ENCODE assay signal across 10 cellular contexts in genomic region chr6:149896491-149896890, GRCh38. TPM values are rescaled to one million over a fixed set of nuclear protein-coding genes. Genes with fewer than 3 reads are reported as not detected.
A peak's percentile ranks its signal among the peaks of the same experiment; 100 is the strongest.
DNase-seq lines count a peak whose midpoint lies in the region; ATAC-seq and TF ChIP-seq lines count a peak whose summit lies in the region.
"Had no signal": no experiment of that assay in that cellular context is flagged by ENCODE, and none has a peak within 500 bp of the region (broad histone marks: within the 10 kb centered on the region; RNA-seq: fewer than 3 reads in every experiment).

No MANE protein-coding gene starts in this region.

- H3K4me2 ChIP-seq in Loucy (ENCODE audit: low read depth, low read length, poor library complexity, severe bottlenecking) = peak overlapping the region; percentile 63

- intact Hi-C loops in naive thymus-derived CD4-positive, alpha-beta T cell (cut with micrococcal nuclease) = loop anchor here in 1 of 2 donors (1.0 kb wide), 1 partner anchor 27 kb away; the partner anchor contains the start of gene RAET1G

- H3K4me3 ChIP-seq in AG10803 (ENCODE audit: low read length) = peak overlapping the region; percentile 64
- no peak overlapping the region for H3K4me3 ChIP-seq in Loucy (ENCODE audit: low read length, poor library complexity, severe bottlenecking)
- H3K4me3 ChIP-seq in cardiac fibroblast (replicated peaks in 1 of 2; ENCODE audit: low read depth in 2 of 2, low read length in 2 of 2) = no peak overlapping the region
- no peak overlapping the region for H3K4me3 ChIP-seq in naive thymus-derived CD4-positive, alpha-beta T cell (ENCODE audit: low read length)

- H3K9me3 Mint-ChIP-seq in naive thymus-derived CD4-positive, alpha-beta T cell = no peaks in the 10 kb centered on the region
- H3K9me3 Mint-ChIP-seq: activated naive CD4-positive, alpha-beta T cell treated with anti-CD3 and anti-CD28 coated beads, Interleukin-2, amount 50 U/mL, for 24 hours had no signal

- peaks cover 3 to 29% (median 6%) of the 10 kb centered on the region in 5 donors for H3K27me3 Mint-ChIP-seq in naive thymus-derived CD4-positive, alpha-beta T cell
- H3K27me3 Mint-ChIP-seq: activated naive CD4-positive, alpha-beta T cell treated with anti-CD3 and anti-CD28 coated beads, Interleukin-2, amount 50 U/mL, for 24 hours had no signal

- no peaks in the 10 kb centered on the region for H3K27me3 ChIP-seq in Loucy (ENCODE audit: insufficient read depth, low read length, poor library complexity, severe bottlenecking)
- H3K27me3 ChIP-seq in naive thymus-derived CD4-positive, alpha-beta T cell (ENCODE audit: control insufficient read depth in 2 of 2, insufficient read depth in 2 of 2, low read length in 2 of 2) = no peaks in the 10 kb centered on the region

- peak; percentile 34 for ATAC-seq in naive thymus-derived CD4-positive, alpha-beta T cell
- ATAC-seq in HG02981 (IDR thresholded peaks at IDR 0.05; ENCODE audit: unreplicated experiment) = no peak

- no peak for TF ChIP-seq CTCF in AG10803 (conservative IDR thresholded peaks at IDR 0.05; ENCODE audit: low read length)
- TF ChIP-seq CTCF in Loucy (conservative IDR thresholded peaks at IDR 0.05; ENCODE audit: low read length) = no peak
- TF ChIP-seq CTCF in cardiac fibroblast (IDR thresholded peaks at IDR 0.05; ENCODE audit: low read depth, low read length) = no peak

- no peaks in the 10 kb centered on the region; the same call in 1 of the 2 replicates for H3F3A ChIP-seq in Loucy (ENCODE audit: low read depth)

- H3K36me3 ChIP-seq in Loucy (ENCODE audit: insufficient read depth, low read length) = no peaks in the 10 kb centered on the region
- H3K36me3 ChIP-seq in naive thymus-derived CD4-positive, alpha-beta T cell (ENCODE audit: control insufficient read depth in 2 of 3, insufficient read depth in 3 of 3, low read length in 3 of 3) = no peaks in the 10 kb centered on the region

- H3K27ac ChIP-seq in naive thymus-derived CD4-positive, alpha-beta T cell (ENCODE audit: low read depth, low read length) = no peak overlapping the region

- H3K9me3 ChIP-seq in Loucy (ENCODE audit: insufficient read depth, low read depth, low read length) = no peaks in the 10 kb centered on the region
- no peaks in the 10 kb centered on the region for H3K9me3 ChIP-seq in naive thymus-derived CD4-positive, alpha-beta T cell (ENCODE audit: control insufficient read depth in 2 of 3, low read length in 3 of 3)

- peak overlapping the region; percentile 51 for H3K9ac ChIP-seq in Loucy (ENCODE audit: low read depth, low read length, poor library complexity, severe bottlenecking)

- peaks cover 8 to 26% (median 11%) of the 10 kb centered on the region in 7 donors for H3K4me1 Mint-ChIP-seq in naive thymus-derived CD4-positive, alpha-beta T cell

- CTCF ChIA-PET in naive thymus-derived CD4-positive, alpha-beta T cell (lab: Charles Lee) = interaction anchor here (1.2 kb wide), 1 partner anchor 21 kb away, joined by 3 read pairs; no protein-coding TSS in a partner anchor

- H3K79me2 ChIP-seq in Loucy (ENCODE audit: insufficient read depth, low read length) = no peaks in the 10 kb centered on the region

- H3K27ac Mint-ChIP-seq in naive thymus-derived CD4-positive, alpha-beta T cell = no peak overlapping the region
- H3K27ac Mint-ChIP-seq: activated naive CD4-positive, alpha-beta T cell treated with anti-CD3 and anti-CD28 coated beads, Interleukin-2, amount 50 U/mL, for 24 hours had no signal

- H3K4me1 ChIP-seq in Loucy (ENCODE audit: insufficient read depth, low read length, poor library complexity, severe bottlenecking) = peaks cover 36% of the 10 kb centered on the region
- H3K4me1 ChIP-seq in naive thymus-derived CD4-positive, alpha-beta T cell (ENCODE audit: control insufficient read depth in 2 of 2, insufficient read depth in 2 of 2, low read length in 2 of 2) = peaks cover 0 to 9% of the 10 kb centered on the region in 2 donors

- DNase-seq in AG10803 (ENCODE audit: low read depth) = peak; percentile 51
- DNase-seq in cardiac fibroblast (ENCODE audit: low read depth in 2 of 2) = peak; percentile 40 to 55
- peak in 1 of 9 donors; percentile 8 for DNase-seq in naive thymus-derived CD4-positive, alpha-beta T cell
- no peak for DNase-seq in globus pallidus (ENCODE audit: low spot score)
- no peak for DNase-seq in NCI-H1105 treated with DMSO at 0.1 percent for 48 hours (lab: John Stamatoyannopoulos, UW)
- DNase-seq in SIG-M5 treated with dmso at 0.1 percent for 504 hours (lab: John Stamatoyannopoulos, UW; ENCODE audit: unreplicated experiment) = no peak

- no peak overlapping the region for H3K4me3 Mint-ChIP-seq in naive thymus-derived CD4-positive, alpha-beta T cell
- H3K4me3 Mint-ChIP-seq: activated naive CD4-positive, alpha-beta T cell treated with anti-CD3 and anti-CD28 coated beads, Interleukin-2, amount 50 U/mL, for 24 hours had no signal

- H3K36me3 Mint-ChIP-seq in naive thymus-derived CD4-positive, alpha-beta T cell = no peaks in the 10 kb centered on the region
- H3K36me3 Mint-ChIP-seq: activated naive CD4-positive, alpha-beta T cell treated with anti-CD3 and anti-CD28 coated beads, Interleukin-2, amount 50 U/mL, for 24 hours had no signal

- no peaks in the 10 kb centered on the region for H4K20me1 ChIP-seq in Loucy (ENCODE audit: insufficient read depth, low read length, poor library complexity, severe bottlenecking)

- 0 out of 2 replicates have a peak overlapping the region, but pooled peaks have one; percentile 19 for H2AFZ ChIP-seq in Loucy (ENCODE audit: low read length)

- H3K9me2 ChIP-seq in Loucy (replicated peaks; ENCODE audit: low read depth, low read length) = no peaks in the 10 kb centered on the region

- POLR2A ChIA-PET in naive thymus-derived CD4-positive, alpha-beta T cell (lab: Charles Lee) = no interaction called here

RNA-seq across cellular contexts. Expression of gene RAET1E, which starts 1.4 kb away (rescaled TPM):
- not detected for total RNA-seq in naive thymus-derived CD4-positive, alpha-beta T cell
- not detected for polyA plus RNA-seq in naive thymus-derived CD4-positive, alpha-beta T cell
- polyA plus RNA-seq: neural cell had no signal

RNA-seq across cellular contexts. Expression of gene RAET1G, which starts 26.4 kb away (rescaled TPM):
- not detected for total RNA-seq in naive thymus-derived CD4-positive, alpha-beta T cell
- polyA plus RNA-seq in naive thymus-derived CD4-positive, alpha-beta T cell = not detected
- polyA plus RNA-seq: neural cell had no signal

RNA-seq across cellular contexts. Expression of gene LRP11, which starts 32.3 kb away (rescaled TPM):
- total RNA-seq in naive thymus-derived CD4-positive, alpha-beta T cell = 1 to 10 TPM in 4 of 5 experiments, under 1 TPM in 1; 0.88 to 3.7 (median 2.8) TPM
- polyA plus RNA-seq in naive thymus-derived CD4-positive, alpha-beta T cell = 1 to 10 TPM in 1 of 2 donors, under 1 TPM in 1; 0.76 to 1.5 TPM

RNA-seq across cellular contexts. Expression of gene ULBP2, which starts 45.3 kb away (rescaled TPM):
- 1 to 10 TPM in 1 of 5 experiments, under 1 TPM in 3, not detected in 1; 0.27 to 1.0 (median 0.65) TPM for total RNA-seq in naive thymus-derived CD4-positive, alpha-beta T cell
- under 1 TPM in 1 of 2 donors, not detected in 1; 0.56 TPM for polyA plus RNA-seq in naive thymus-derived CD4-positive, alpha-beta T cell

Comparison
In these comparisons a context has a peak if more than half of its experiments do, and no peak if none do; other contexts are left out.
1. DNase-seq: peak in AG10803 (single experiment) and cardiac fibroblast (2 of 2); none in globus pallidus (single experiment), NCI-H1105 treated with DMSO at 0.1 percent for 48 hours (single experiment) and SIG-M5 treated with dmso at 0.1 percent for 504 hours (single experiment).